10 cellular contexts compared by ENCODE assay signal in genomic region chr18:58967643-58968291, GRCh38.
DNase-seq lines count a peak whose midpoint lies in the region; ATAC-seq and TF ChIP-seq lines count a peak whose summit lies in the region.
"Had no signal": no experiment of that assay in that cellular context is flagged by ENCODE, and none has a peak within 500 bp of the region (broad histone marks: within the 10 kb centered on the region; RNA-seq: fewer than 3 reads in every experiment).

No MANE protein-coding gene starts in this region.

- no peak overlapping the region for H2BK5ac ChIP-seq in neuronal stem cell (ENCODE audit: low read length)

- no peaks in the 10 kb centered on the region for H3K9me3 Mint-ChIP-seq in nephron progenitor cell
- H3K9me3 Mint-ChIP-seq: activated naive CD8-positive, alpha-beta T cell treated with anti-CD3 and anti-CD28 coated beads for 36 hours had no signal

- H3K4me3 ChIP-seq in AG04450 (ENCODE audit: low read depth, low read length) = no peak overlapping the region
- H3K4me3 ChIP-seq in neuronal stem cell (ENCODE audit: low read length in 2 of 2) = no peak overlapping the region

- POLR2A ChIA-PET in AG04450 (lab: Yijun Ruan, JAX) = no interaction called here

- H2AK5ac ChIP-seq in neuronal stem cell (ENCODE audit: low read depth, low read length) = no peak overlapping the region

- no peak overlapping the region for H3K18ac ChIP-seq in neuronal stem cell (ENCODE audit: low read length)

- H3K9ac ChIP-seq in neuronal stem cell (ENCODE audit: low read depth, low read length, poor library complexity) = no peak overlapping the region

- H3K4me2 ChIP-seq in neuronal stem cell (ENCODE audit: insufficient read depth, low read length, poor library complexity, severe bottlenecking) = no peak overlapping the region

- H3K27ac ChIP-seq in AG04450 (ENCODE audit: low read depth, low read length) (peak overlapping the region; percentile 39), neuronal stem cell (replicated peaks; ENCODE audit: low read length) (no peak overlapping the region)

- ATAC-seq in HG02970 (IDR thresholded peaks at IDR 0.05; ENCODE audit: low FRiP score, unreplicated experiment) = no peak
- no peak for ATAC-seq in GM19397 (IDR thresholded peaks at IDR 0.05; ENCODE audit: unreplicated experiment)
- no peak for ATAC-seq in GM21515 (IDR thresholded peaks at IDR 0.05; ENCODE audit: unreplicated experiment)
- ATAC-seq: activated CD8-positive, alpha-beta memory T cell treated with anti-CD3 and anti-CD28 coated beads, Interleukin-2, amount 10 ng/mL, durations not matched to agents 7 days and 5 days had no signal

- H3K27ac Mint-ChIP-seq in nephron progenitor cell = peak overlapping the region; percentile 24
- H3K27ac Mint-ChIP-seq: activated CD8-positive, alpha-beta memory T cell treated with anti-CD3 and anti-CD28 coated beads, Interleukin-2, amount 10 ng/mL, durations not matched to agents 7 days and 5 days; activated naive CD8-positive, alpha-beta T cell treated with anti-CD3 and anti-CD28 coated beads for 36 hours had no signal

- peaks cover 80% of the 10 kb centered on the region for H3K36me3 Mint-ChIP-seq in nephron progenitor cell (ENCODE audit: low read depth)
- H3K36me3 Mint-ChIP-seq: activated CD8-positive, alpha-beta memory T cell treated with anti-CD3 and anti-CD28 coated beads, Interleukin-2, amount 10 ng/mL, durations not matched to agents 7 days and 5 days; activated naive CD8-positive, alpha-beta T cell treated with anti-CD3 and anti-CD28 coated beads for 36 hours had no signal

- H4K8ac ChIP-seq in neuronal stem cell (ENCODE audit: low read depth, low read length) = no peak overlapping the region

- H3K14ac ChIP-seq in neuronal stem cell (ENCODE audit: low read length) = no peak overlapping the region

- H4K91ac ChIP-seq in neuronal stem cell (ENCODE audit: low read depth, low read length, poor library complexity) = no peak overlapping the region

- H3K4ac ChIP-seq in neuronal stem cell (ENCODE audit: low read length) = no peak overlapping the region

- H2BK12ac ChIP-seq in neuronal stem cell (ENCODE audit: low read length) = no peak overlapping the region

- no peaks in the 10 kb centered on the region for H3K27me3 ChIP-seq in AG04450 (ENCODE audit: control insufficient read depth, insufficient read depth, low read length)
- no peaks in the 10 kb centered on the region for H3K27me3 ChIP-seq in neuronal stem cell (ENCODE audit: control insufficient read depth in 3 of 3, insufficient read depth in 3 of 3, low read depth in 1 of 3, low read length in 3 of 3)

- H2AFZ ChIP-seq in neuronal stem cell (ENCODE audit: low read length) = no peak overlapping the region

- peaks cover 0 to 7% of the 10 kb centered on the region in 2 donors for H3K4me1 ChIP-seq in neuronal stem cell (ENCODE audit: control insufficient read depth in 2 of 2, insufficient read depth in 1 of 2, low read depth in 1 of 2, low read length in 2 of 2)

- H3K9me3 ChIP-seq in AG04450 (ENCODE audit: control insufficient read depth, insufficient read depth, low read length) = no peaks in the 10 kb centered on the region
- no peaks in the 10 kb centered on the region for H3K9me3 ChIP-seq in neuronal stem cell (replicated peaks in 1 of 2; ENCODE audit: control insufficient read depth in 2 of 2, insufficient read depth in 1 of 2, low read depth in 1 of 2, low read length in 2 of 2)

- H3K27me3 Mint-ChIP-seq in nephron progenitor cell (ENCODE audit: low read depth, poor library complexity) = no peaks in the 10 kb centered on the region

- no CpG with 5 or more reads among the region's 13 CpGs for WGBS in neuronal stem cell (ENCODE audit: extremely low coverage in 2 of 2, insufficient read length in 2 of 2, insufficient replicate concordance in 1 of 2), 2 donors

- H3K36me3 ChIP-seq in neuronal stem cell (replicated peaks in 1 of 2; ENCODE audit: control insufficient read depth in 2 of 2, insufficient read depth in 2 of 2, low read length in 2 of 2) = peaks cover 11 to 92% of the 10 kb centered on the region in 2 donors

- H3K4me3 Mint-ChIP-seq in nephron progenitor cell = no peak overlapping the region
- H3K4me3 Mint-ChIP-seq: activated CD8-positive, alpha-beta memory T cell treated with anti-CD3 and anti-CD28 coated beads, Interleukin-2, amount 10 ng/mL, durations not matched to agents 7 days and 5 days; activated naive CD8-positive, alpha-beta T cell treated with anti-CD3 and anti-CD28 coated beads for 36 hours had no signal

- H3K4me1 Mint-ChIP-seq in nephron progenitor cell = peaks cover 39% of the 10 kb centered on the region
- H3K4me1 Mint-ChIP-seq: activated naive CD8-positive, alpha-beta T cell treated with anti-CD3 and anti-CD28 coated beads for 36 hours had no signal

- no peak overlapping the region for H2BK120ac ChIP-seq in neuronal stem cell (ENCODE audit: low read depth, low read length)

- no peak overlapping the region for H2BK15ac ChIP-seq in neuronal stem cell (ENCODE audit: low read length)

- no peak overlapping the region for H3K23ac ChIP-seq in neuronal stem cell (ENCODE audit: low read depth, low read length, poor library complexity)

- TF ChIP-seq CTCF in AG04450 (IDR thresholded peaks at IDR 0.05; ENCODE audit: low read depth, low read length) (no peak), nephron progenitor cell (IDR thresholded peaks at IDR 0.05) (no peak)

- no peaks in the 10 kb centered on the region for H3K79me1 ChIP-seq in neuronal stem cell (ENCODE audit: low read depth, low read length)

- CTCF ChIA-PET in AG04450 (lab: Charles Lee) = interaction anchor here (1.2 kb wide), 1 partner anchor 187 kb away, joined by 3 read pairs; no protein-coding TSS in a partner anchor

- DNase-seq in AG04450 (ENCODE audit: low read depth, low spot score) (peak; percentile 8), NCI-H524 (lab: John Stamatoyannopoulos, UW) (peak; percentile 67 to 95), fibroblast of peridontal ligament (ENCODE audit: extremely low read depth) (peak; percentile 36), nephron progenitor cell (no peak), neuronal stem cell (ENCODE audit: low spot score) (no peak)
- DNase-seq: activated CD8-positive, alpha-beta memory T cell treated with anti-CD3 and anti-CD28 coated beads, Interleukin-2, amount 10 ng/mL, durations not matched to agents 7 days and 5 days; activated naive CD8-positive, alpha-beta T cell treated with anti-CD3 and anti-CD28 coated beads for 36 hours had no signal

Comparison
In these comparisons a context has a peak if more than half of its experiments do, and no peak if none do; other contexts are left out.
1. DNase-seq: peak in AG04450 (single experiment), NCI-H524 (2 of 2) and fibroblast of peridontal ligament (single experiment); none in nephron progenitor cell (single experiment) and neuronal stem cell (single experiment).